In genomic region chr16:1980026-1980769, GRCh38 we compare ENCODE assay signal across 10 cellular contexts. TPM values are rescaled to one million over a fixed set of nuclear protein-coding genes. Genes with fewer than 3 reads are reported as not detected.
DNase-seq lines count a peak whose midpoint lies in the region; ATAC-seq and TF ChIP-seq lines count a peak whose summit lies in the region.
"Had no signal": no experiment of that assay in that cellular context is flagged by ENCODE, and none has a peak within 500 bp of the region (broad histone marks: within the 10 kb centered on the region; RNA-seq: fewer than 3 reads in every experiment).

No MANE protein-coding gene starts in this region.

- no peaks in the 10 kb centered on the region for H3K9me3 Mint-ChIP-seq in CD4-positive, alpha-beta T cell
- no peaks in the 10 kb centered on the region for H3K9me3 Mint-ChIP-seq in progenitor cell of endocrine pancreas (ENCODE audit: low read depth)

- CTCF ChIA-PET in CD4-positive, alpha-beta T cell (lab: Charles Lee) = no interaction called here

- H3K4me3 Mint-ChIP-seq in CD4-positive, alpha-beta T cell = peak overlapping the region; percentile 4
- no peak overlapping the region for H3K4me3 Mint-ChIP-seq in progenitor cell of endocrine pancreas (ENCODE audit: low read depth)

- no peak for TF ChIP-seq CTCF in CD4-positive, alpha-beta T cell (IDR thresholded peaks at IDR 0.05)
- no peak for TF ChIP-seq CTCF in progenitor cell of endocrine pancreas (IDR thresholded peaks at IDR 0.05; ENCODE audit: unreplicated experiment)

- H3K4me1 ChIP-seq in iPS-15b (ENCODE audit: control insufficient read depth, insufficient read depth, low read length) = peaks cover 6% of the 10 kb centered on the region

- H3K9me3 ChIP-seq in CD4-positive, alpha-beta T cell (ENCODE audit: control insufficient read depth, low read length) = no peaks in the 10 kb centered on the region
- no peaks in the 10 kb centered on the region for H3K9me3 ChIP-seq in iPS-15b (ENCODE audit: control insufficient read depth, insufficient read depth, low read length)
- H3K9me3 ChIP-seq: gastrocnemius medialis had no signal

- POLR2A ChIA-PET in CD4-positive, alpha-beta T cell (lab: Charles Lee) = interaction anchor here (0.7 to 6.8 kb wide), 4 partner anchors 8 to 302 kb away, joined by 3 to 62 read pairs (median 4); partner anchors contain the start of genes JPT2, RPS2 and TBL3

- peak overlapping the region; percentile 54 for H3K9ac ChIP-seq in iPS-15b (ENCODE audit: low read depth, low read length)

- no peak overlapping the region for H3K27ac Mint-ChIP-seq in CD4-positive, alpha-beta T cell
- H3K27ac Mint-ChIP-seq in progenitor cell of endocrine pancreas = no peak overlapping the region

- no peak overlapping the region for H3K27ac ChIP-seq in CD4-positive, alpha-beta T cell (ENCODE audit: low read depth, low read length)
- H3K27ac ChIP-seq: cardiac muscle cell, gastrocnemius medialis had no signal

- peaks cover 28% of the 10 kb centered on the region for H3K27me3 Mint-ChIP-seq in CD4-positive, alpha-beta T cell
- peaks cover 40% of the 10 kb centered on the region for H3K27me3 Mint-ChIP-seq in progenitor cell of endocrine pancreas

- no peak for DNase-seq in CD4-positive, alpha-beta T cell
- DNase-seq in NCI-H146 treated with DMSO at 0.1 percent for 48 hours (lab: John Stamatoyannopoulos, UW; ENCODE audit: unreplicated experiment) = peak; percentile 53
- DNase-seq in DMS114 treated with DMSO at 0.1 percent for 48 hours (lab: John Stamatoyannopoulos, UW; ENCODE audit: unreplicated experiment) = no peak
- DNase-seq in progenitor cell of endocrine pancreas (ENCODE audit: low spot score, unreplicated experiment) = no peak
- DNase-seq: stimulated activated naive CD4-positive, alpha-beta T cell had no signal

- peaks cover 30% of the 10 kb centered on the region for H3K36me3 ChIP-seq in iPS-15b (ENCODE audit: control insufficient read depth, insufficient read depth, low read length)

- peak overlapping the region; percentile 54 for H3K4me3 ChIP-seq in iPS-15b (ENCODE audit: low read depth, low read length)
- H3K4me3 ChIP-seq: cardiac muscle cell, gastrocnemius medialis had no signal

- peaks cover 21% of the 10 kb centered on the region for H3K36me3 Mint-ChIP-seq in CD4-positive, alpha-beta T cell (ENCODE audit: low read depth)
- peaks cover 6% of the 10 kb centered on the region for H3K36me3 Mint-ChIP-seq in progenitor cell of endocrine pancreas (ENCODE audit: insufficient read depth)

- intact Hi-C loops in CD4-positive, alpha-beta T cell (cut with DNase I, micrococcal nuclease) = no loop called here

- H3K27me3 ChIP-seq in CD4-positive, alpha-beta T cell (ENCODE audit: control insufficient read depth, insufficient read depth, low read length) = peaks cover 32% of the 10 kb centered on the region
- peaks cover 38% of the 10 kb centered on the region for H3K27me3 ChIP-seq in iPS-15b (ENCODE audit: control insufficient read depth, insufficient read depth, low read length)
- H3K27me3 ChIP-seq: gastrocnemius medialis had no signal

- no peak for ATAC-seq in CD4-positive, alpha-beta T cell (ENCODE audit: poor library complexity)
- ATAC-seq in GM19324 (IDR thresholded peaks at IDR 0.05; ENCODE audit: low FRiP score, unreplicated experiment) = no peak
- ATAC-seq: gastrocnemius medialis had no signal

- peaks cover 17% of the 10 kb centered on the region for H3K4me1 Mint-ChIP-seq in CD4-positive, alpha-beta T cell (ENCODE audit: low read depth)
- H3K4me1 Mint-ChIP-seq in progenitor cell of endocrine pancreas (ENCODE audit: low read depth) = peaks cover 10% of the 10 kb centered on the region

RNA-seq across cellular contexts. Expression of gene NOXO1, which starts 1.1 kb away (rescaled TPM):
- under 1 TPM; 0.56 to 0.99 TPM for total RNA-seq in CD4-positive, alpha-beta T cell
- 0.93 and 1.5 TPM in 2 replicates for total RNA-seq in progenitor cell of endocrine pancreas
- total RNA-seq: mononuclear cell had no signal

RNA-seq across cellular contexts. Expression of gene GFER, which starts 3.8 kb away (rescaled TPM):
- total RNA-seq in CD4-positive, alpha-beta T cell = 10 to 100 TPM; 14.5 TPM
- total RNA-seq in progenitor cell of endocrine pancreas = 27.1 and 32.9 TPM in 2 replicates

RNA-seq across cellular contexts. Expression of gene TBL3, which starts 8.3 kb away (rescaled TPM):
- total RNA-seq in CD4-positive, alpha-beta T cell = 10 to 100 TPM; 12.7 to 15.5 TPM
- 30.8 and 32.2 TPM in 2 replicates for total RNA-seq in progenitor cell of endocrine pancreas

RNA-seq across cellular contexts. Expression of gene SYNGR3, which starts 9.6 kb away (rescaled TPM):
- 1 to 10 TPM; 3.8 to 3.9 TPM for total RNA-seq in CD4-positive, alpha-beta T cell
- total RNA-seq in progenitor cell of endocrine pancreas = 3.0 and 3.3 TPM in 2 replicates

RNA-seq across cellular contexts. Expression of gene RNF151, which starts 13.5 kb away (rescaled TPM):
- not detected for total RNA-seq in CD4-positive, alpha-beta T cell
- not detected in 2 replicates for total RNA-seq in progenitor cell of endocrine pancreas
- total RNA-seq: gastrocnemius medialis, mononuclear cell had no signal
